Comparison of ENCODE assay signal across 14 cellular contexts in genomic region chr2:191319181-191319580, GRCh38.
DNase-seq lines count a peak whose midpoint lies in the region; ATAC-seq and TF ChIP-seq lines count a peak whose summit lies in the region.
"Had no signal": no experiment of that assay in that cellular context is flagged by ENCODE, and none has a peak within 500 bp of the region (broad histone marks: within the 10 kb centered on the region; RNA-seq: fewer than 3 reads in every experiment).

No MANE protein-coding gene starts in this region.

- H3K27me3 Mint-ChIP-seq in nephron (ENCODE audit: low read depth): peaks cover 4% of the 10 kb centered on the region

- H3K4me1 Mint-ChIP-seq in nephron: peaks cover 52% of the 10 kb centered on the region

- H3K27ac ChIP-seq in coronary artery: peak overlapping the region in 1 of 2 donors; percentile 34
- H3K27ac ChIP-seq: SJCRH30 had no signal

- H3K27ac Mint-ChIP-seq in nephron: peak overlapping the region; percentile 88 to 95 (median 92)

- no peak overlapping the region for H3K4me3 Mint-ChIP-seq in nephron
- H3K4me3 Mint-ChIP-seq: CD8-positive, alpha-beta memory T cell had no signal

- peaks cover 6% of the 10 kb centered on the region for H3K36me3 Mint-ChIP-seq in nephron (ENCODE audit: low read depth)

- peak; percentile 43 for DNase-seq in Daoy (ENCODE audit: low read depth)
- DNase-seq in RPMI7951 (ENCODE audit: low read depth): peak; percentile 78
- DNase-seq in fibroblast of mammary gland (ENCODE audit: low read depth): peak; percentile 85
- no peak for DNase-seq in coronary artery (ENCODE audit: low spot score)
- DNase-seq: activated CD4-positive, alpha-beta T cell treated with anti-CD3 and anti-CD28 coated beads for 1 hour; activated effector memory CD4-positive, alpha-beta T cell treated with anti-CD3 and anti-CD28 coated beads, Interleukin-2, amount 50 U/mL, for 16 hours; CD8-positive, alpha-beta memory T cell; effector memory CD4-positive, alpha-beta T cell; KG1 had no signal

- H3K4me3 ChIP-seq in fibroblast of mammary gland (ENCODE audit: control insufficient read depth, low read depth, low read length) (no peak overlapping the region), coronary artery (no peak overlapping the region)
- H3K4me3 ChIP-seq: SJCRH30 had no signal

- TF ChIP-seq CTCF in fibroblast of mammary gland (conservative IDR thresholded peaks at IDR 0.05; ENCODE audit: control insufficient read depth, insufficient read depth, low read depth, low read length) (no peak), nephron (IDR thresholded peaks at IDR 0.05; ENCODE audit: unreplicated experiment in 3 of 3) (no peak), coronary artery (IDR thresholded peaks at IDR 0.05) (no peak)

- no peak for ATAC-seq in HG03432 (IDR thresholded peaks at IDR 0.05; ENCODE audit: unreplicated experiment)
- no peak for ATAC-seq in GM19023 (IDR thresholded peaks at IDR 0.05; ENCODE audit: unreplicated experiment)
- no peak for ATAC-seq in HG02885 (IDR thresholded peaks at IDR 0.05; ENCODE audit: poor library complexity, unreplicated experiment)

- peaks cover 5% of the 10 kb centered on the region for H3K9me3 Mint-ChIP-seq in nephron
